In the genomic region with DNA sequence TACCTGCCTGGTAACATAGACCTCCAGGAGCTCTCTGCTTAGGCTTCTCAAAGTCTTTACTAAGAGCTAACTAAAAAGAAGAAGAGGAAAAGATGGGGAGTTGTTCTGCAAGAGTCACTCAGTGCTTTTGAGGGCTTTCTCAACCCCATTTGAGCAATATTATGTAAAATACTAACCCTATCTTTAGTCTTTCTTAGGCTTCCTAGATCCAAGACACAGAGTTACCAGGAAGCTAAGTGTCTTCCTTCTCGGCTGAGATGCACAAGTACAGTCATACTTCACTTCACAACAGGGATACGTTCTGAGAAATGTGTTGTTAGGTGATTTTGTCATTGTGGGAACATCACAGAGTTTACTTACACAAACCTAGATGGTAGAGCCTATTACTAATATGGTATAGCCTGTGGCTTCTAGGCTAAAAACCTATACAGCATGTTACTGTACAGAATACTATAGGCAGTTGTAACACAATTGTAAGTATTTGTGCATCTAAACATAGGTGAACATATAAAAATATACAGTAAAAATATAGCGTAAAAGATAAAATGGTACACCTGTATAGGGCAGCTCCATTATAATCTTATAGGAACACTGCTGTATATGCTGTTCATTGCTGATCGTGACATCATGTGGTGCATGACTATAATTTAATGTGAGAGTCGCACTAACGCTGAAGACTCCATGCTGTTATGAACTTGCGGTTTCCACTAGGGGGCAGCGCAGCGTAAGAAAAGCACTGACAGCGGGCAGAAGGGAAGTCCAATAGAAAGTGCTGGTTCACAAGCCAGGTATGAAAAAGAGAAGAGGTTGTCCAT, we compare ENCODE assay signal across 8 cellular contexts.
DNase-seq lines count a peak whose midpoint lies in the region; ATAC-seq and TF ChIP-seq lines count a peak whose summit lies in the region.

No MANE protein-coding gene starts in this region.

- H3K27ac Mint-ChIP-seq in central memory CD8-positive, alpha-beta T cell (ENCODE audit: low read depth), result no peak overlapping the region

- H3K4me3 ChIP-seq in AG09309 (ENCODE audit: control insufficient read depth, low read depth, low read length), result no peak overlapping the region

- H3K4me1 Mint-ChIP-seq in central memory CD8-positive, alpha-beta T cell, result peaks cover 33% of the 10 kb centered on the region

- H3K36me3 Mint-ChIP-seq in central memory CD8-positive, alpha-beta T cell (ENCODE audit: insufficient read depth), result no peaks in the 10 kb centered on the region

- ATAC-seq in GM18909 (IDR thresholded peaks at IDR 0.05; ENCODE audit: poor library complexity, unreplicated experiment) (peak; percentile 73), HG03196 (IDR thresholded peaks at IDR 0.05; ENCODE audit: unreplicated experiment) (peak; percentile 74)
- peak; percentile 83 for ATAC-seq in central memory CD8-positive, alpha-beta T cell (replicated peaks; ENCODE audit: extremely low read depth, poor library complexity, severe bottlenecking)

- DNase-seq in AG09309 (ENCODE audit: low read depth), result peak; percentile 52
- peak; percentile 30 for DNase-seq in NCI-H345 treated with DMSO at 0.1 percent for 48 hours (lab: John Stamatoyannopoulos, UW; ENCODE audit: unreplicated experiment)
- peak; percentile 80 for DNase-seq in activated CD4-positive, CD25-positive, alpha-beta regulatory T cell treated with anti-CD3 and anti-CD28 coated beads, Interleukin-2, amount 50 U/mL, for 16 hours (ENCODE audit: low read depth, low spot score)
- DNase-seq in central memory CD8-positive, alpha-beta T cell (ENCODE audit: low spot score in 2 of 2), result peak; percentile 76 to 77
- DNase-seq in kidney glomerular epithelial cell (lab: John Stamatoyannopoulos, UW), result peak; percentile 85
- peak; percentile 80 to 83 for DNase-seq in stimulated activated CD4-positive, alpha-beta T cell treated with anti-CD3 and anti-CD28 coated beads, Interleukin-2, amount 100 ng/mL, for 48 hours

- peak; percentile 83 for TF ChIP-seq CTCF in AG09309 (IDR thresholded peaks at IDR 0.05; ENCODE audit: control insufficient read depth, insufficient read depth, low read depth, low read length, missing control alignments)

- no peaks in the 10 kb centered on the region for H3K27me3 Mint-ChIP-seq in central memory CD8-positive, alpha-beta T cell

- no peaks in the 10 kb centered on the region for H3K9me3 Mint-ChIP-seq in central memory CD8-positive, alpha-beta T cell

- H3K4me3 Mint-ChIP-seq in central memory CD8-positive, alpha-beta T cell, result no peak overlapping the region

Comparison
In these comparisons a context has a peak if more than half of its experiments do, and no peak if none do; other contexts are left out.
1. DNase-seq: peak in every context shown above with its lines; median percentile 85 in kidney glomerular epithelial cell; 82 in stimulated activated CD4-positive, alpha-beta T cell treated with anti-CD3 and anti-CD28 coated beads, Interleukin-2, amount 100 ng/mL, for 48 hours; 80 in activated CD4-positive, CD25-positive, alpha-beta regulatory T cell treated with anti-CD3 and anti-CD28 coated beads, Interleukin-2, amount 50 U/mL, for 16 hours; 76 in central memory CD8-positive, alpha-beta T cell; 52 in AG09309; 30 in NCI-H345 treated with DMSO at 0.1 percent for 48 hours.